ENCODE assay signal across 1 cellular context in the genomic region with DNA sequence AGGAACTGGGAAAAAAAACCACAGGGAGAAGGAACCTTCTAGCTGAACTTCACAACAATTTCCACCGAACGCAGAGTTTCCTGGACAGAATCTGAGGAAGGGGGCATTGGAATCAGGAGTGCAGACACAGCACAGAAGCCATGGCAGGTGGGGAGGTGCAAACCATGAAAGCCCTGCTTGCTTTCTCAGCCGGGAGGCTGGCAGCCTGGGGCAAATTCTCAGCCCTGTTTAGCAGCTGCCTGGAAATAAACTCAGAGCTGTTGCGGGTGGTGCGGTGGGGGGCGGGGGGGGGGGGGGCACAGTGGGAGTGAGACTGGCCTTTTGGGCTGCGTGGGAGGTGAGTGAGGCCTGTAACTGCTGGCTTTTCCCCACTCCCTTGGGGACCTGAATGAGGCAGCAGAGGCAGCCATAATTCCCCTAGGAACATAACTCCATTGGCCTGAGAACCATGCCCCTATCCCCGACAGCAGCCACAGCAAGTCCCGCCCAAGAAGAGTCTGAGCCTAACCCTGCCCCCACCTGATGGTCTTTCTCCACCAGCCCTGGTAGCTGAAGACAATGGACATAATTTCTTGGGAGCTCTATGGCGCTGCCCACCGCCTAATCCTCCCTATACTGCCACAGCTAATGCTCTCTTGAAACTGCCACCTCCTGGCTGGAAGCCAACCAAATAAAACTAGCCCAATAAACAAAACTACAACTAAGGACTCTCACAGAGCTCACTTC.
TF ChIP-seq lines count a peak whose summit lies in the region.

No MANE protein-coding gene starts in this region.

TF ChIP-seq in HEK293, 187 proteins besides CTCF, POLR2A, EP300 and RAD21 (continued from another document):
- TF ChIP-seq ZNF692 (tag by site-specific recombination; IDR thresholded peaks at IDR 0.05), result peak; percentile 41; the same call in 1 of the 2 replicates
